Comparison of ENCODE assay signal across 36 cellular contexts in the genomic region with DNA sequence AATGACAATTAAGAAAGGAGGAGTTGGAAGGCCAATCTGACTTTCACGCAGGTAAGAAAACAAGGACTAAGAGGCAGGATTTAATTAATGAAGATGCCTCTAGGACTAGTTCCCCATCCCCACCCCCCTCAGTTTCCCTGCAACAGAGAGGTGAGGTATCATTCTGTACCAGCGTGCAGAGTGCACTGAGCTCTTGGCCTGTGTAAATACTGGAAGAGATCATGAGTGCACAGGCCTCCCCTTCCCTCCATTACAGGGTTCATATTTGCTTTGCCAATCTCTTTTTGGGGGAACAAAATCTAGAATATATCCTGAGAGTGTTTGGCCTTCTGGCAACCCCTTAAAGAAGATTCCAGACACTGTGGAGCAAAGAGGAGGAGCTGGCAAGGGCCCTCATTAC.
"Had no signal": no experiment of that assay in that cellular context is flagged by ENCODE, and none has a peak within 500 bp of the region (broad histone marks: within the 10 kb centered on the region; RNA-seq: fewer than 3 reads in every experiment).

No MANE protein-coding gene starts in this region.

- H3K4me2 ChIP-seq: KMS-11 had no signal

- H3K36me3 ChIP-seq: MG63 had no signal

- H3K4me3 ChIP-seq: MG63 had no signal

- H3K9me3 ChIP-seq: MG63 had no signal

- H3K9ac ChIP-seq: KMS-11 had no signal

- DNase-seq: Karpas-422, Kasumi-1, KG1, MG63, MM.1S, MV-4-11, NCI-H1048, NCI-H1092, NCI-H1092 treated with DMSO at 0.1 percent for 48 hours, NCI-H1105, NCI-H1105 treated with DMSO at 0.1 percent for 48 hours, NCI-H1417, NCI-H1417 treated with DMSO at 0.1 percent for 48 hours, NCI-H1436, NCI-H1436 treated with DMSO at 0.1 percent for 48 hours, NCI-H146, NCI-H1694, NCI-H1694 treated with DMSO at 0.1 percent for 48 hours, NCI-H187, NCI-H187 treated with DMSO at 0.1 percent for 48 hours, NCI-H1930, NCI-H2029, NCI-H2029 treated with DMSO at 0.1 percent for 48 hours, NCI-H2081, NCI-H2081 treated with DMSO at 0.1 percent for 48 hours, NCI-H2107, NCI-H2171, NCI-H2171 treated with DMSO at 0.1 percent for 48 hours, NCI-H2227 treated with DMSO at 0.1 percent for 48 hours, NCI-H226, NCI-H345, NCI-H446, NCI-H446 treated with DMSO at 0.1 percent for 48 hours, NCI-H524, NCI-H524 treated with DMSO at 0.1 percent for 48 hours had no signal

- H3K27ac ChIP-seq: KMS-11 had no signal
